Comparison of ENCODE assay signal across 15 cellular contexts in genomic region chr22:46568102-46568809, GRCh38. TPM values are rescaled to one million over a fixed set of nuclear protein-coding genes. Genes with fewer than 3 reads are reported as not detected.
DNase-seq lines count a peak whose midpoint lies in the region; ATAC-seq, FAIRE-seq and TF ChIP-seq lines count a peak whose summit lies in the region.
"Had no signal": no experiment of that assay in that cellular context is flagged by ENCODE, and none has a peak within 500 bp of the region (broad histone marks: within the 10 kb centered on the region; RNA-seq: fewer than 3 reads in every experiment).

No MANE protein-coding gene starts in this region.

- WGBS in heart right ventricle, 2 donors = 72% methylated on average over 7 of the region's 7 CpGs

- no peaks in the 10 kb centered on the region for H4K20me1 ChIP-seq in keratinocyte (ENCODE audit: control insufficient read depth, extremely low read depth, insufficient read depth, low read length)

- H3K27ac ChIP-seq in heart right ventricle (no peak overlapping the region), keratinocyte (ENCODE audit: control insufficient read depth, insufficient read depth, low read length) (no peak overlapping the region)
- H3K27ac ChIP-seq: breast epithelium, Peyer's patch, VCaP had no signal

- no peak overlapping the region for H3K4me3 ChIP-seq in heart right ventricle
- H3K4me3 ChIP-seq in keratinocyte (ENCODE audit: control insufficient read depth in 2 of 3, extremely low read depth in 1 of 3, insufficient read depth in 2 of 3, low read depth in 1 of 3, low read length in 3 of 3) = no peak overlapping the region
- H3K4me3 ChIP-seq: breast epithelium, Peyer's patch had no signal

- intact Hi-C loops in left ventricle myocardium superior (cut with micrococcal nuclease) (loop anchor here (10.0 kb wide), 1 partner anchor 117 kb away; no protein-coding TSS in a partner anchor), heart right ventricle (cut with DNase I) (loop anchor here in 2 of 10 donors (10.0 kb wide), 3 partner anchors 97 to 167 kb away; partner anchors contain the start of gene CERK (in 1 of the 2))

- H3K36me3 ChIP-seq in heart right ventricle = no peaks in the 10 kb centered on the region
- H3K36me3 ChIP-seq in keratinocyte (ENCODE audit: control insufficient read depth in 2 of 2, extremely low read depth in 1 of 2, insufficient read depth in 2 of 2, low read length in 2 of 2) = no peaks in the 10 kb centered on the region
- H3K36me3 ChIP-seq: breast epithelium, Peyer's patch had no signal

- ATAC-seq in left ventricle myocardium superior (no peak), heart right ventricle (no peak)

- dilution Hi-C loops in keratinocyte (cut with MboI; ENCODE audit: extremely low pct_ligation_motif_present, low sequenced_read_pairs) = no loop called here

- H3K79me2 ChIP-seq in keratinocyte (ENCODE audit: control insufficient read depth, insufficient read depth, low read length) = no peaks in the 10 kb centered on the region

- H3K27me3 ChIP-seq in heart right ventricle (no peaks in the 10 kb centered on the region), keratinocyte (ENCODE audit: control insufficient read depth, extremely low read depth, insufficient read depth, low read length) (no peaks in the 10 kb centered on the region)
- H3K27me3 ChIP-seq: breast epithelium, Peyer's patch had no signal

- H3K4me1 ChIP-seq in heart right ventricle (peaks cover 9 to 20% (median 16%) of the 10 kb centered on the region in 9 donors), keratinocyte (ENCODE audit: control insufficient read depth, extremely low read depth, insufficient read depth, low read length) (peaks cover 9% of the 10 kb centered on the region)

- FAIRE-seq in keratinocyte (lab: Jason Lieb, UNC) (no peak), urothelium cell line (lab: Jason Lieb, UNC) (peak; percentile 79)
- FAIRE-seq: endothelial cell of umbilical vein had no signal

- H3K9ac ChIP-seq in keratinocyte (ENCODE audit: control insufficient read depth, extremely low read depth, insufficient read depth, low read length) = no peak overlapping the region

- no peak overlapping the region for H3K4me2 ChIP-seq in keratinocyte (ENCODE audit: control insufficient read depth, extremely low read depth, insufficient read depth, low read depth, low read length)

- no peak for TF ChIP-seq CTCF in heart right ventricle (IDR thresholded peaks at IDR 0.05)
- TF ChIP-seq CTCF in keratinocyte (optimal IDR thresholded peaks at IDR 0.05 in 1 of 3, IDR thresholded peaks at IDR 0.05 in 1 of 3, conservative IDR thresholded peaks at IDR 0.05 in 1 of 3; ENCODE audit: extremely low read depth in 1 of 3, insufficient read depth in 2 of 3, low read length in 3 of 3) = peak in 2 of 3 experiments; percentile 31 to 54

- no peaks in the 10 kb centered on the region for H3K9me1 ChIP-seq in keratinocyte (ENCODE audit: control insufficient read depth, extremely low read depth, insufficient read depth, low read length)

- no peak overlapping the region for H2AFZ ChIP-seq in keratinocyte (ENCODE audit: control insufficient read depth, low read length)

- DNase-seq in left ventricle myocardium superior (peak; percentile 14), heart right ventricle (no peak), SW480 (ENCODE audit: low spot score) (peak; percentile 20), keratinocyte (ENCODE audit: low read depth, low spot score) (no peak), urothelium cell line (ENCODE audit: low spot score) (no peak), amygdala (lab: John Stamatoyannopoulos, UW) (no peak), Kasumi-1 (lab: John Stamatoyannopoulos, UW) (no peak), UCSD-AML1 (lab: John Stamatoyannopoulos, UW; ENCODE audit: unreplicated experiment) (no peak)
- DNase-seq: CD4-positive, alpha-beta T cell; NCI-H226; stimulated activated CD4-positive, alpha-beta T cell treated with anti-CD3 and anti-CD28 coated beads, Interleukin-4, amount 100 ng/mL, for 1 hour had no signal

- peaks cover 0 to 22% (median 6%) of the 10 kb centered on the region in 11 donors for H3K9me3 ChIP-seq in heart right ventricle
- H3K9me3 ChIP-seq in keratinocyte (ENCODE audit: control insufficient read depth, low read depth, low read length) = peaks cover 4% of the 10 kb centered on the region

RNA-seq across cellular contexts. Expression of gene CELSR1, which starts 30.8 kb away (rescaled TPM):
- total RNA-seq in left ventricle myocardium superior = 9.7 TPM
- total RNA-seq in heart right ventricle = 10 to 100 TPM in 7 of 10 donors, 1 to 10 TPM in 3; 5.5 to 16.7 (median 11.8) TPM
- 1 to 10 TPM; 4.0 to 6.4 TPM for polyA plus RNA-seq in heart right ventricle
- polyA plus RNA-seq in keratinocyte = 16.1 to 23.2 TPM (median 20.6 TPM) in 3 replicates
- 6.0 TPM for polyA plus RNA-seq in keratinocyte (2011; ENCODE audit: low read depth)
- 8.0 and 10.0 TPM in 2 replicates for polyA plus RNA-seq in keratinocyte (2011; cell fraction: cytosol; rRNA removed)
- 99.8 and 117 TPM in 2 replicates for polyA plus RNA-seq in keratinocyte (2011; cell fraction: nucleus; rRNA removed)
- 24.8 and 29.0 TPM in 2 replicates for polyA plus RNA-seq in keratinocyte (2012; ENCODE audit: low replicate concordance)
- 61.3 to 154 TPM (median 62.8 TPM) in 3 replicates for polyA minus RNA-seq in keratinocyte
- polyA minus RNA-seq in keratinocyte (2011; cell fraction: cytosol; rRNA and poly(A)+ RNA removed) = 39.1 TPM
- 182 and 191 TPM in 2 replicates for polyA minus RNA-seq in keratinocyte (2011; cell fraction: nucleus; rRNA and poly(A)+ RNA removed)

RNA-seq across cellular contexts. Expression of gene GRAMD4, which starts 51.9 kb away (rescaled TPM):
- total RNA-seq in left ventricle myocardium superior (94.0 TPM), heart right ventricle (100 to 1,000 TPM in 3 of 10 donors, 10 to 100 TPM in 7; 53.9 to 143 (median 71.0) TPM)
- polyA plus RNA-seq in heart right ventricle (10 to 100 TPM; 29.3 to 33.3 TPM), keratinocyte (15.4 to 18.4 TPM (median 17.3 TPM) in 3 replicates)
- 21.6 TPM for polyA plus RNA-seq in keratinocyte (2011; ENCODE audit: low read depth)
- 8.0 and 9.5 TPM in 2 replicates for polyA plus RNA-seq in keratinocyte (2011; cell fraction: cytosol; rRNA removed)
- 19.9 and 23.1 TPM in 2 replicates for polyA plus RNA-seq in keratinocyte (2011; cell fraction: nucleus; rRNA removed)
- 11.9 and 14.8 TPM in 2 replicates for polyA plus RNA-seq in keratinocyte (2012; ENCODE audit: low replicate concordance)
- polyA minus RNA-seq in keratinocyte = 15.3 to 27.9 TPM (median 25.4 TPM) in 3 replicates
- polyA minus RNA-seq in keratinocyte (2011; cell fraction: cytosol; rRNA and poly(A)+ RNA removed) = 19.8 TPM
- polyA minus RNA-seq in keratinocyte (2011; cell fraction: nucleus; rRNA and poly(A)+ RNA removed) = 19.4 and 39.2 TPM in 2 replicates

Comparison
In these comparisons a context has a peak if more than half of its experiments do, and no peak if none do; other contexts are left out.
1. DNase-seq: peak in left ventricle myocardium superior (single experiment) and SW480 (single experiment); none in heart right ventricle (0 of 2), keratinocyte (single experiment), urothelium cell line (single experiment), amygdala (0 of 56), Kasumi-1 (0 of 2) and UCSD-AML1 (single experiment).
2. CTCF ChIP-seq: peak in keratinocyte (2 of 3); none in heart right ventricle (0 of 9).